Comparison of ENCODE assay signal across 1 cellular context in the genomic region with DNA sequence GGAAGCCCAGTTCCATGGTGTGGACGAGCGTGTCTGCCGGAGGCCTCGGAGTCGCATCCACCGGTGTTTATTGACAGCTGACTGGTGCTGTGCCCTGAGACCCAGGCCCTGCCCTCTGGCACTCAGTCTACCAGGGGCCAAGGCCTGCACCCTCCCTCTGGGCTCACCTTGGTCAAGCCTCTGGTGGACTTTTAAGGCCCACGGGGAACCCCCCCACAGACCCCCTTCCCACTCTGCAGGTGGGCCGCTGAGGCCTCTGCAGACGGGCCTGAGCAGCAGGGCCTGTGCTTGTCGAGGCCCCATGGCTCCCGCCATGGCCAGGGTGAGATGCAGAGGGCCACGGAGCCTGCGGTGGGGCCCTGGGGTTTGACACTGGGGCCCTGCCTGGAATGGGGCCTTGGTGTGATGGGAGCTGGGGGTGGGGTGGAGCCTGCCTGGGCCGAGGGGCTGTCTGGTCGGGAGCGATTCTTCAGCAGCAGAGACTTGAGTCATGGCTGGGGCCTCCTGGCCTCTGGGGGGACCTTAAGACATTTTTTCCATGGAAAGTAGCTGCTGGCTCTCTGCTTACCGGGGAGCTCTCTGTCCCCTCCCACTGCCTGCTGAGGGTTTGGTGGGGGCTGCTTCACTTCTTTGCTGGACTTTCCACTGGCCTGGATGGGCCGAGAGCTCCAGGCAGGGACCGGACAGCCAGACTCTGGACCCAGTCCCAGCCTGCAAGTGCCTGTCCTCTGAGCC.
TF ChIP-seq lines count a peak whose summit lies in the region.

No MANE protein-coding gene starts in this region.

TF ChIP-seq in HepG2, 621 proteins besides CTCF, POLR2A, EP300 and RAD21 (continued from another document):
- TF ChIP-seq, protein P1, sequence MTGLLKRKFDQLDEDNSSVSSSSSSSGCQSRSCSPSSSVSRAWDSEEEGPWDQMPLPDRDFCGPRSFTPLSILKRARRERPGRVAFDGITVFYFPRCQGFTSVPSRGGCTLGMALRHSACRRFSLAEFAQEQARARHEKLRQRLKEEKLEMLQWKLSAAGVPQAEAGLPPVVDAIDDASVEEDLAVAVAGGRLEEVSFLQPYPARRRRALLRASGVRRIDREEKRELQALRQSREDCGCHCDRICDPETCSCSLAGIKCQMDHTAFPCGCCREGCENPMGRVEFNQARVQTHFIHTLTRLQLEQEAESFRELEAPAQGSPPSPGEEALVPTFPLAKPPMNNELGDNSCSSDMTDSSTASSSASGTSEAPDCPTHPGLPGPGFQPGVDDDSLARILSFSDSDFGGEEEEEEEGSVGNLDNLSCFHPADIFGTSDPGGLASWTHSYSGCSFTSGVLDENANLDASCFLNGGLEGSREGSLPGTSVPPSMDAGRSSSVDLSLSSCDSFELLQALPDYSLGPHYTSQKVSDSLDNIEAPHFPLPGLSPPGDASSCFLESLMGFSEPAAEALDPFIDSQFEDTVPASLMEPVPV (CRISPR knock-in tag; IDR thresholded peaks at IDR 0.05) = no peak
- TF ChIP-seq FLYWCH1 (CRISPR knock-in tag; IDR thresholded peaks at IDR 0.05) = no peak
- TF ChIP-seq, protein P2, sequence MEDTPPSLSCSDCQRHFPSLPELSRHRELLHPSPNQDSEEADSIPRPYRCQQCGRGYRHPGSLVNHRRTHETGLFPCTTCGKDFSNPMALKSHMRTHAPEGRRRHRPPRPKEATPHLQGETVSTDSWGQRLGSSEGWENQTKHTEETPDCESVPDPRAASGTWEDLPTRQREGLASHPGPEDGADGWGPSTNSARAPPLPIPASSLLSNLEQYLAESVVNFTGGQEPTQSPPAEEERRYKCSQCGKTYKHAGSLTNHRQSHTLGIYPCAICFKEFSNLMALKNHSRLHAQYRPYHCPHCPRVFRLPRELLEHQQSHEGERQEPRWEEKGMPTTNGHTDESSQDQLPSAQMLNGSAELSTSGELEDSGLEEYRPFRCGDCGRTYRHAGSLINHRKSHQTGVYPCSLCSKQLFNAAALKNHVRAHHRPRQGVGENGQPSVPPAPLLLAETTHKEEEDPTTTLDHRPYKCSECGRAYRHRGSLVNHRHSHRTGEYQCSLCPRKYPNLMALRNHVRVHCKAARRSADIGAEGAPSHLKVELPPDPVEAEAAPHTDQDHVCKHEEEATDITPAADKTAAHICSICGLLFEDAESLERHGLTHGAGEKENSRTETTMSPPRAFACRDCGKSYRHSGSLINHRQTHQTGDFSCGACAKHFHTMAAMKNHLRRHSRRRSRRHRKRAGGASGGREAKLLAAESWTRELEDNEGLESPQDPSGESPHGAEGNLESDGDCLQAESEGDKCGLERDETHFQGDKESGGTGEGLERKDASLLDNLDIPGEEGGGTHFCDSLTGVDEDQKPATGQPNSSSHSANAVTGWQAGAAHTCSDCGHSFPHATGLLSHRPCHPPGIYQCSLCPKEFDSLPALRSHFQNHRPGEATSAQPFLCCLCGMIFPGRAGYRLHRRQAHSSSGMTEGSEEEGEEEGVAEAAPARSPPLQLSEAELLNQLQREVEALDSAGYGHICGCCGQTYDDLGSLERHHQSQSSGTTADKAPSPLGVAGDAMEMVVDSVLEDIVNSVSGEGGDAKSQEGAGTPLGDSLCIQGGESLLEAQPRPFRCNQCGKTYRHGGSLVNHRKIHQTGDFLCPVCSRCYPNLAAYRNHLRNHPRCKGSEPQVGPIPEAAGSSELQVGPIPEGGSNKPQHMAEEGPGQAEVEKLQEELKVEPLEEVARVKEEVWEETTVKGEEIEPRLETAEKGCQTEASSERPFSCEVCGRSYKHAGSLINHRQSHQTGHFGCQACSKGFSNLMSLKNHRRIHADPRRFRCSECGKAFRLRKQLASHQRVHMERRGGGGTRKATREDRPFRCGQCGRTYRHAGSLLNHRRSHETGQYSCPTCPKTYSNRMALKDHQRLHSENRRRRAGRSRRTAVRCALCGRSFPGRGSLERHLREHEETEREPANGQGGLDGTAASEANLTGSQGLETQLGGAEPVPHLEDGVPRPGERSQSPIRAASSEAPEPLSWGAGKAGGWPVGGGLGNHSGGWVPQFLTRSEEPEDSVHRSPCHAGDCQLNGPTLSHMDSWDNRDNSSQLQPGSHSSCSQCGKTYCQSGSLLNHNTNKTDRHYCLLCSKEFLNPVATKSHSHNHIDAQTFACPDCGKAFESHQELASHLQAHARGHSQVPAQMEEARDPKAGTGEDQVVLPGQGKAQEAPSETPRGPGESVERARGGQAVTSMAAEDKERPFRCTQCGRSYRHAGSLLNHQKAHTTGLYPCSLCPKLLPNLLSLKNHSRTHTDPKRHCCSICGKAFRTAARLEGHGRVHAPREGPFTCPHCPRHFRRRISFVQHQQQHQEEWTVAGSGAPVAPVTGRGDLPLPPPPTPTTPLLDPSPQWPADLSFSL (CRISPR knock-in tag; IDR thresholded peaks at IDR 0.05) = no peak
TF ChIP-seq in HepG2: peak in this region for 0.
